Comparison of ENCODE assay signal across 8 cellular contexts in the genomic region with DNA sequence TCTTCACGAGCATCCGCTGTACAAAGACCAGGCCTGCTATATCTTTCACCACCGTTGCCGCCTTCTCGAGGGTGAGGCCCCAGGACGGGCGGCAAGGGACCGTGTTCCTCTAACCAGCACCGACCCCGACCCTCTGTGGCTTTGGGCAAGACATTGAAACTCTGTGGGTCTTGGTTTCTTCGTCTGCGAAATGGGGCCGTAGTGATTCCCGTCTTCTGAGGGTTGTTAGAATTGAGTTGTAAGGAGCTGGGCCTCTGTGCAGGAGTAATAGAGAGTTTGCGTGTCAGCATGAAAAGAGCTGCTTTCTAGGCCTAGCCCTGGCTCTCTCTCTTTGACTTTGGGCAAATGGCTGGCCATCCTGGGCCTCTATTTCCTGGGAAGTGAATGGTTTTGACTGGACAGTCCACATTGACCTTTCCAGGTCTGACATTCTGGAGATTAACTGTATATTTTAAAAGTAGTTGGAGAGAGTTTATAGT. TPM values are rescaled to one million over a fixed set of nuclear protein-coding genes. Genes with fewer than 3 reads are reported as not detected.
DNase-seq lines count a peak whose midpoint lies in the region; ATAC-seq and TF ChIP-seq lines count a peak whose summit lies in the region.

No MANE protein-coding gene starts in this region.

- no peak for TF ChIP-seq CTCF in LNCaP clone FGC (IDR thresholded peaks at IDR 0.05; ENCODE audit: control insufficient read depth, extremely low read depth, insufficient read depth)

- H3K27ac ChIP-seq in duodenal mucosa (ENCODE audit: low read depth, low read length), result no peak overlapping the region

- no peaks in the 10 kb centered on the region for H3K27me3 ChIP-seq in duodenal mucosa (ENCODE audit: control insufficient read depth in 1 of 2, insufficient read depth in 2 of 2, low read length in 2 of 2)

- POLR2A ChIA-PET in naive thymus-derived CD8-positive, alpha-beta T cell (lab: Charles Lee), result interaction anchor here (0.9 to 1.4 kb wide), 6 partner anchors 11 to 289 kb away, joined by 3 to 8 read pairs (median 4); a partner anchor contains a TSS

- H3K36me3 ChIP-seq in duodenal mucosa (ENCODE audit: control insufficient read depth in 1 of 2, insufficient read depth in 2 of 2, low read length in 2 of 2), result peaks cover 3 to 15% of the 10 kb centered on the region in 2 donors

- intact Hi-C loops in activated naive CD4-positive, alpha-beta T cell treated with anti-CD3 and anti-CD28 coated beads for 36 hours (cut with micrococcal nuclease), result loop anchor here (1.0 to 5.0 kb wide), 7 partner anchors 80 to 599 kb away; a partner anchor contains a TSS

- CTCF ChIA-PET in activated naive CD4-positive, alpha-beta T cell treated with anti-CD3 and anti-CD28 coated beads for 36 hours (lab: Charles Lee), result interaction anchor here (0.9 to 3.4 kb wide), 2 partner anchors 204 to 288 kb away, joined by 4 to 23 read pairs; no protein-coding TSS in a partner anchor

- H3K9ac ChIP-seq in duodenal mucosa (ENCODE audit: low read depth in 1 of 2, low read length in 2 of 2), result peak overlapping the region; percentile 86 to 87

- peaks cover 18 to 20% of the 10 kb centered on the region in 2 donors for H3K4me1 ChIP-seq in duodenal mucosa (ENCODE audit: control insufficient read depth in 1 of 2, insufficient read depth in 2 of 2, low read length in 2 of 2)

- peaks cover 22% of the 10 kb centered on the region for H3K36me3 Mint-ChIP-seq in activated naive CD4-positive, alpha-beta T cell treated with anti-CD3 and anti-CD28 coated beads for 36 hours (ENCODE audit: low read depth)
- peaks cover 0 to 34% (median 11%) of the 10 kb centered on the region in 3 donors for H3K36me3 Mint-ChIP-seq in naive thymus-derived CD8-positive, alpha-beta T cell

- no peaks in the 10 kb centered on the region for H3K27me3 Mint-ChIP-seq in activated naive CD4-positive, alpha-beta T cell treated with anti-CD3 and anti-CD28 coated beads for 36 hours (ENCODE audit: low read depth)
- no peaks in the 10 kb centered on the region for H3K27me3 Mint-ChIP-seq in naive thymus-derived CD8-positive, alpha-beta T cell

- no peak for ATAC-seq in naive thymus-derived CD8-positive, alpha-beta T cell
- no peak for ATAC-seq in GM18861 (IDR thresholded peaks at IDR 0.05; ENCODE audit: unreplicated experiment)

- H3K9me3 ChIP-seq in duodenal mucosa (ENCODE audit: control insufficient read depth in 1 of 2, low read length in 2 of 2), result no peaks in the 10 kb centered on the region

- H3K9me3 Mint-ChIP-seq in activated naive CD4-positive, alpha-beta T cell treated with anti-CD3 and anti-CD28 coated beads for 36 hours, result no peaks in the 10 kb centered on the region
- H3K9me3 Mint-ChIP-seq in naive thymus-derived CD8-positive, alpha-beta T cell, result no peaks in the 10 kb centered on the region

- peak; percentile 22 for DNase-seq in activated naive CD4-positive, alpha-beta T cell treated with anti-CD3 and anti-CD28 coated beads for 36 hours
- DNase-seq in activated naive CD4-positive, alpha-beta T cell treated with Interleukin-2 at 50 U/mL for 16 hours, result no peak
- no peak for DNase-seq in LNCaP clone FGC (ENCODE audit: low read depth)
- no peak for DNase-seq in naive thymus-derived CD8-positive, alpha-beta T cell
- DNase-seq in T1000 (lab: John Stamatoyannopoulos, UW), result no peak
- no peak for DNase-seq in NK-92 (lab: John Stamatoyannopoulos, UW; ENCODE audit: unreplicated experiment)

- peak overlapping the region; percentile 66 for H3K4me3 ChIP-seq in LNCaP clone FGC (ENCODE audit: low read depth, low read length)
- H3K4me3 ChIP-seq in duodenal mucosa (ENCODE audit: low read depth in 1 of 2, low read length in 2 of 2), result peak overlapping the region; percentile 84 to 96

- peak overlapping the region; percentile 59 for H3K27ac Mint-ChIP-seq in activated naive CD4-positive, alpha-beta T cell treated with anti-CD3 and anti-CD28 coated beads for 36 hours
- H3K27ac Mint-ChIP-seq in naive thymus-derived CD8-positive, alpha-beta T cell, result peak overlapping the region; percentile 83 to 94 (median 92)

- H3K4me1 Mint-ChIP-seq in activated naive CD4-positive, alpha-beta T cell treated with anti-CD3 and anti-CD28 coated beads for 36 hours (ENCODE audit: low read depth), result peaks cover 32% of the 10 kb centered on the region
- peaks cover 18 to 44% (median 38%) of the 10 kb centered on the region in 4 donors for H3K4me1 Mint-ChIP-seq in naive thymus-derived CD8-positive, alpha-beta T cell

- peak overlapping the region; percentile 92 for H3K4me3 Mint-ChIP-seq in activated naive CD4-positive, alpha-beta T cell treated with anti-CD3 and anti-CD28 coated beads for 36 hours
- H3K4me3 Mint-ChIP-seq in naive thymus-derived CD8-positive, alpha-beta T cell, result peak overlapping the region; percentile 88 to 97 (median 93)

RNA-seq across cellular contexts. Expression of a gene that starts 0.6 kb away (rescaled TPM):
- total RNA-seq in activated naive CD4-positive, alpha-beta T cell treated with anti-CD3 and anti-CD28 coated beads for 36 hours, result 100 to 1,000 TPM; 203 to 211 TPM
- 10 to 100 TPM; 34.1 to 34.8 TPM for total RNA-seq in naive thymus-derived CD8-positive, alpha-beta T cell
- polyA plus RNA-seq in naive thymus-derived CD8-positive, alpha-beta T cell, result 10 to 100 TPM; 51.9 to 57.5 (median 53.9) TPM

RNA-seq across cellular contexts. Expression of a gene that starts 0.7 kb away (rescaled TPM):
- total RNA-seq in activated naive CD4-positive, alpha-beta T cell treated with anti-CD3 and anti-CD28 coated beads for 36 hours, result 10 to 100 TPM; 12.7 to 13.6 TPM
- total RNA-seq in naive thymus-derived CD8-positive, alpha-beta T cell, result 10 to 100 TPM in 1 of 2 experiments, 1 to 10 TPM in 1; 8.3 to 10.5 TPM
- 1 to 10 TPM; 2.4 to 4.0 (median 2.5) TPM for polyA plus RNA-seq in naive thymus-derived CD8-positive, alpha-beta T cell

RNA-seq across cellular contexts. Expression of a gene that starts 47.8 kb away (rescaled TPM):
- not detected for total RNA-seq in activated naive CD4-positive, alpha-beta T cell treated with anti-CD3 and anti-CD28 coated beads for 36 hours
- total RNA-seq in naive thymus-derived CD8-positive, alpha-beta T cell, result under 1 TPM in 1 of 2 experiments, not detected in 1; 0.16 TPM
- polyA plus RNA-seq in naive thymus-derived CD8-positive, alpha-beta T cell, result not detected

Comparison
In these comparisons a context has a peak if more than half of its experiments do, and no peak if none do; other contexts are left out.
1. RNA of a gene that starts 0.6 kb away (total RNA-seq): 203 to 211 TPM in activated naive CD4-positive, alpha-beta T cell treated with anti-CD3 and anti-CD28 coated beads for 36 hours; 34.1 to 34.8 TPM in naive thymus-derived CD8-positive, alpha-beta T cell; every median in the first group is over 4 times any median in the second.